ENCODE assay signal across 18 cellular contexts in the genomic region with DNA sequence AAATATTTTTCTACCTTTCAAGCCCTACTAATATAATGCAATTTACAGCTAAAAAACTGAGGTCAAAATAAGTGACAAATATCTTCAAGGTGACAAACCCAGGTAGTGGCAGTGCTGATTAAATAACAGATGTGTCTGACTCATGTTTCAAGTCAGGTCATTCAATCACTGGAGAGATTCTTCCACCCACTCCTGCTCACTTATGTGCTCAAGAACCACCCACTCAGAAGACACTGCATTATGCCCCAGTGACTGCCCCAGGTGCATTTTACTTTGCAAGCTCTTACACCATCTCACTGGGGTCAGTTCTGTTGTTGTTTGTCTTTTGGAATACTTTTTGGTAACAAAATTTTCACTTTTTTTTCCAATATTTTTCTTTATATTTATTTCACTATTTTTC. TPM values are rescaled to one million over a fixed set of nuclear protein-coding genes. Genes with fewer than 3 reads are reported as not detected.
DNase-seq lines count a peak whose midpoint lies in the region; ATAC-seq and TF ChIP-seq lines count a peak whose summit lies in the region.
"Had no signal": no experiment of that assay in that cellular context is flagged by ENCODE, and none has a peak within 500 bp of the region (broad histone marks: within the 10 kb centered on the region; RNA-seq: fewer than 3 reads in every experiment).

No MANE protein-coding gene starts in this region.

- H3K9me3 ChIP-seq in hepatocyte (ENCODE audit: low read depth) = no peaks in the 10 kb centered on the region
- H3K9me3 ChIP-seq: ovary had no signal

- H3K79me2 ChIP-seq in hepatocyte = peaks cover 39% of the 10 kb centered on the region

- H3K36me3 Mint-ChIP-seq in T-cell = peaks cover 40% of the 10 kb centered on the region

- H3K36me3 ChIP-seq in hepatocyte (replicated peaks; ENCODE audit: insufficient read depth, low read depth) = no peaks in the 10 kb centered on the region
- H3K36me3 ChIP-seq: ovary had no signal

- H3K27ac Mint-ChIP-seq in T-cell = no peak overlapping the region
- H3K27ac Mint-ChIP-seq: HFFc6 had no signal

- H3K4me3 Mint-ChIP-seq in T-cell = peak overlapping the region in 2 of 3 donors; percentile 31 to 91

- peaks cover 12 to 44% (median 42%) of the 10 kb centered on the region in 3 donors for H3K4me1 Mint-ChIP-seq in T-cell

- no peak overlapping the region for H2AFZ ChIP-seq in hepatocyte

- no peaks in the 10 kb centered on the region for H3K9me3 Mint-ChIP-seq in T-cell
- H3K9me3 Mint-ChIP-seq: effector memory CD8-positive, alpha-beta T cell had no signal

- DNase-seq in stimulated activated CD4-positive, alpha-beta T cell treated with anti-CD3 and anti-CD28 coated beads, Interleukin-1b, Interleukin-23, amount 100 ng/mL, for 48 hours = peak; percentile 25
- no peak for DNase-seq in stimulated activated CD4-positive, alpha-beta T cell treated with anti-CD3 and anti-CD28 coated beads, Interleukin-12 subunit alpha, Interleukin-12 subunit beta, amount 100 ng/mL, for 4 hours
- no peak for DNase-seq in T-cell
- peak; percentile 7 for DNase-seq in hepatocyte (ENCODE audit: low spot score)
- DNase-seq in effector CD8-positive, alpha-beta T cell (lab: John Stamatoyannopoulos, UW) = no peak
- no peak for DNase-seq in NCI-H446 treated with DMSO at 0.1 percent for 48 hours (lab: John Stamatoyannopoulos, UW)
- DNase-seq in GM10248 (ENCODE audit: extremely low spot score) = no peak
- DNase-seq: activated CD4-positive, alpha-beta T cell treated with anti-CD3 and anti-CD28 coated beads, Interleukin-2, amount 50 U/mL, for 4 hours; activated gamma-delta T cell; effector memory CD8-positive, alpha-beta T cell; foreskin melanocyte; HFFc6; midbrain; NCI-H774; ovary had no signal

- no peaks in the 10 kb centered on the region for H3K27me3 ChIP-seq in hepatocyte
- H3K27me3 ChIP-seq: cardiac muscle cell, ovary had no signal

- peak overlapping the region; percentile 86 for H3K4me2 ChIP-seq in hepatocyte

- H3K4me1 ChIP-seq in hepatocyte (ENCODE audit: insufficient read depth) = no peaks in the 10 kb centered on the region

- no peak overlapping the region for H3K4me3 ChIP-seq in hepatocyte
- H3K4me3 ChIP-seq: cardiac muscle cell, ovary, skin epidermis had no signal

- H3K27me3 Mint-ChIP-seq in T-cell = no peaks in the 10 kb centered on the region
- H3K27me3 Mint-ChIP-seq: effector memory CD8-positive, alpha-beta T cell had no signal

- CTCF ChIA-PET in T-cell (lab: Charles Lee) = no interaction called here
- CTCF ChIA-PET in GM10248 (lab: Yijun Ruan, JAX) = no interaction called here

- TF ChIP-seq CTCF in hepatocyte (IDR thresholded peaks at IDR 0.05; ENCODE audit: poor library complexity) (no peak), GM10248 (IDR thresholded peaks at IDR 0.05; ENCODE audit: control extremely low read depth, extremely low read depth, low read depth, missing control alignments) (no peak)

- no peak overlapping the region for H3K27ac ChIP-seq in hepatocyte
- H3K27ac ChIP-seq: cardiac muscle cell, HL-60, ovary, skin epidermis had no signal

- no peaks in the 10 kb centered on the region for H4K20me1 ChIP-seq in hepatocyte (ENCODE audit: insufficient read depth, poor library complexity, severe bottlenecking)

- no peaks in the 10 kb centered on the region for H3K9me2 ChIP-seq in hepatocyte (replicated peaks; ENCODE audit: insufficient read depth)

- no peak for ATAC-seq in T-cell (replicated peaks in 1 of 4)
- ATAC-seq: effector memory CD8-positive, alpha-beta T cell had no signal

- POLR2A ChIA-PET in T-cell (lab: Charles Lee) = no interaction called here
- POLR2A ChIA-PET in GM10248 (lab: Yijun Ruan, JAX) = no interaction called here

RNA-seq across cellular contexts. Expression of gene ZNF100, which starts 2.2 kb away (rescaled TPM):
- total RNA-seq in T-cell (10 to 100 TPM in 3 of 5 donors, 1 to 10 TPM in 2; 6.3 to 23.5 (median 21.1) TPM), hepatocyte (9.7 and 12.0 TPM in 2 replicates)
- 2.3 and 3.6 TPM in 2 replicates for polyA plus RNA-seq in hepatocyte

Comparison
In these comparisons a context has a peak if more than half of its experiments do, and no peak if none do; other contexts are left out.
1. DNase-seq: peak in stimulated activated CD4-positive, alpha-beta T cell treated with anti-CD3 and anti-CD28 coated beads, Interleukin-1b, Interleukin-23, amount 100 ng/mL, for 48 hours (single experiment) and hepatocyte (single experiment); none in stimulated activated CD4-positive, alpha-beta T cell treated with anti-CD3 and anti-CD28 coated beads, Interleukin-12 subunit alpha, Interleukin-12 subunit beta, amount 100 ng/mL, for 4 hours (single experiment), T-cell (0 of 34), effector CD8-positive, alpha-beta T cell (single experiment), NCI-H446 treated with DMSO at 0.1 percent for 48 hours (single experiment) and GM10248 (single experiment).